ENCODE assay signal across 7 cellular contexts in the genomic region with DNA sequence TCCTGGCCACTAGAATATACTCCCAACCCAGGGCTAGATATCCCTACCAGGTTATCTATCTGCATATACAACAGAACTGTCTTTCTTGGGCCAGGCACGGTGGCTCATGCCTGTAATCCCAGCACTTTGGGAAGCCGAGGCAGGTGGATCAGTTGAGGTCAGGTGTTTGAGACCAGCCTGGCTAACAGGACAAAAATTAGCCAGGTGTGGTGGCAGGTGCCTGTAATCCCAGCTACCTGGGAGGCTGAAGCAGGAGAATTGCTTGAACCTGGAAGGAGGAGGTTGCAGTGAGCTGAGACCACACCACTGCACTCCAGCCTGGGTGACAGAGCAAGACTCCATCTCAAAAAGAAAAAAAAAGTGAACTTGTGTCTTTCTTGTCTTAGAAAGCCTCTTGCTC. TPM values are rescaled to one million over a fixed set of nuclear protein-coding genes. Genes with fewer than 3 reads are reported as not detected.
"Had no signal": no experiment of that assay in that cellular context is flagged by ENCODE, and none has a peak within 500 bp of the region (broad histone marks: within the 10 kb centered on the region; RNA-seq: fewer than 3 reads in every experiment).

No MANE protein-coding gene starts in this region.

RNA-seq across cellular contexts. Expression of a gene that starts 9.6 kb away (rescaled TPM):
- total RNA-seq: GM23248, H1, H4, H7, H9, HFFc6 had no signal
- polyA plus RNA-seq: GM23248, GM23338 had no signal
